8 cellular contexts compared by ENCODE assay signal in the genomic region with DNA sequence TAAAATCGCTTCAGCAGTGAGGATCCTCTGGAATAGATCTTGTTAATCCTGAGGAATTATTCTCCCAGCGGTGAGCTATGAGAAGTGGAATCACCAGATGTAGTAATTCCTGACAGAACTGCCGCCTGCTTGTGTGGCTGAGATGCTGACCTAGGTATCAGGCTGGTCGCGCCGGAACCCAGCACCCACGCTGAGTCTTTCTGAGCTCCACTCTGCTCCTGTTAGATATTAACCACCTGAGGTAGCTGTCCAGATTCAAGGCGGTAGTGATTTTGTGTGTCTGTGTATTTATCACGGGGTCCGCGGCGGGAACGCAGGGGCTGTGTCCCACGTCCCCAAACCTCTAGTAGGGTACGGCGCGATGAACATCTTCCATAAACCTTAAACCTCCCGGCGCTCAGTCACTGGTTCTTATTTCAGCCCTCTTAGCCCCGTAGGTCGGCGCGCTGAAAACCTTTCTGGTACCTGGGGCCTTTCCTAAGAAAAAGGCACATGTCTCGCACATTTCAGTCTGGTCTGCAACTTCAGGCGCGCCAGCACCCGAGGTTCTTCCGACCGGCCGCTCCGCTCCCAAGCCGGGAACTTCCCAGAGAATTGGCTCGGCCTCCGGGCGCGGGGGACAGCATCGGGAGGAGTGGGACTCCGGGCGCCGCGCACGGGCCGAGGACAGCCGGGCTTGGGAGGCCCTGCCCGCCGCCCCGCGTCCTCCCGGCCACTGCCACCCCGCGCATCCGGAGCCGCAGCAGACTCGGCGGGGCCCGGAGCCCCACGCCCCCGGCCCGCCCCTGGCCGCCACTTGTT. TPM values are rescaled to one million over a fixed set of nuclear protein-coding genes. Genes with fewer than 3 reads are reported as not detected.
DNase-seq lines count a peak whose midpoint lies in the region; ATAC-seq and TF ChIP-seq lines count a peak whose summit lies in the region.

No MANE protein-coding gene starts in this region.

- peaks cover 21% of the 10 kb centered on the region for H3K36me3 Mint-ChIP-seq in brain

- H3K4me1 Mint-ChIP-seq in brain, result peaks cover 64% of the 10 kb centered on the region
- peaks cover 52% of the 10 kb centered on the region for H3K4me1 Mint-ChIP-seq in stimulated activated naive CD8-positive, alpha-beta T cell treated with anti-CD3 and anti-CD28 coated beads, Interleukin-15, amount 100 ng/mL, for 72 hours

- peaks cover 11% of the 10 kb centered on the region for H3K4me1 ChIP-seq in NT2/D1 (ENCODE audit: insufficient read depth, insufficient read length)

- H3K4me3 ChIP-seq in NT2/D1 (ENCODE audit: insufficient read length, low read depth), result peak overlapping the region; percentile 56

- TF ChIP-seq CTCF in brain (conservative IDR thresholded peaks at IDR 0.05), result no peak

- peaks cover 6% of the 10 kb centered on the region for H3K27me3 Mint-ChIP-seq in brain
- H3K27me3 Mint-ChIP-seq in stimulated activated naive CD8-positive, alpha-beta T cell treated with anti-CD3 and anti-CD28 coated beads, Interleukin-15, amount 100 ng/mL, for 72 hours, result no peaks in the 10 kb centered on the region

- peak overlapping the region; percentile 76 to 95 (median 86) for H3K27ac Mint-ChIP-seq in brain
- peak overlapping the region in 1 of 2 donors; percentile 21 for H3K27ac Mint-ChIP-seq in stimulated activated naive CD8-positive, alpha-beta T cell treated with anti-CD3 and anti-CD28 coated beads, Interleukin-15, amount 100 ng/mL, for 72 hours

- ATAC-seq in HG02642 (IDR thresholded peaks at IDR 0.05; ENCODE audit: poor library complexity, unreplicated experiment), result peak; percentile 10
- ATAC-seq in stimulated activated naive CD8-positive, alpha-beta T cell treated with anti-CD3 and anti-CD28 coated beads, Interleukin-15, amount 100 ng/mL, for 72 hours, result peak; percentile 5

- H3K9me3 ChIP-seq in NT2/D1 (ENCODE audit: insufficient read depth, low read length), result no peaks in the 10 kb centered on the region

- H3K9ac ChIP-seq in NT2/D1 (ENCODE audit: insufficient read length, low read depth), result peak overlapping the region; percentile 70

- H3K36me3 ChIP-seq in NT2/D1 (ENCODE audit: insufficient read depth, insufficient read length, low read length), result peaks cover 26% of the 10 kb centered on the region

- H3K27me3 ChIP-seq in NT2/D1 (ENCODE audit: insufficient read depth, insufficient read length), result peaks cover 21% of the 10 kb centered on the region

- DNase-seq in activated T-cell treated with anti-CD3 and anti-CD28 coated beads for 1 hour (ENCODE audit: low read depth) (peak; percentile 28), NT2/D1 (ENCODE audit: low read depth, low spot score) (no peak), left kidney (ENCODE audit: low read depth, low spot score) (peak; percentile 63), mucosa of gallbladder (ENCODE audit: low spot score) (no peak)
- no peak for DNase-seq in activated T-cell treated with anti-CD3 and anti-CD28 coated beads, Interleukin-2, amount 50 U/mL, for 48 hours
- peak in 1 of 2 donors; percentile 24 for DNase-seq in stimulated activated naive CD8-positive, alpha-beta T cell treated with anti-CD3 and anti-CD28 coated beads, Interleukin-15, amount 100 ng/mL, for 72 hours

- H3K4me3 Mint-ChIP-seq in brain, result peak overlapping the region; percentile 88 to 95 (median 91)
- H3K4me3 Mint-ChIP-seq in stimulated activated naive CD8-positive, alpha-beta T cell treated with anti-CD3 and anti-CD28 coated beads, Interleukin-15, amount 100 ng/mL, for 72 hours, result peak overlapping the region; percentile 84 to 89

- no peaks in the 10 kb centered on the region for H3K9me3 Mint-ChIP-seq in brain
- H3K9me3 Mint-ChIP-seq in stimulated activated naive CD8-positive, alpha-beta T cell treated with anti-CD3 and anti-CD28 coated beads, Interleukin-15, amount 100 ng/mL, for 72 hours, result no peaks in the 10 kb centered on the region

RNA-seq across cellular contexts. Expression of a gene that starts 0.5 kb away (rescaled TPM):
- polyA plus RNA-seq in brain (ENCODE audit: insufficient read depth, low read depth, low replicate concordance), result 21.5 TPM
- 65.2 TPM for total RNA-seq in mucosa of gallbladder

RNA-seq across cellular contexts. Expression of a gene that starts 28.3 kb away (rescaled TPM):
- polyA plus RNA-seq in brain (ENCODE audit: insufficient read depth, low read depth, low replicate concordance), result 0.73 TPM
- 6.9 TPM for total RNA-seq in mucosa of gallbladder

RNA-seq across cellular contexts. Expression of a gene that starts 42.3 kb away (rescaled TPM):
- 20.7 TPM for polyA plus RNA-seq in brain (ENCODE audit: insufficient read depth, low read depth, low replicate concordance)
- total RNA-seq in mucosa of gallbladder, result 19.1 TPM

RNA-seq across cellular contexts. Expression of a gene that starts 54.4 kb away (rescaled TPM):
- 32.9 TPM for polyA plus RNA-seq in brain (ENCODE audit: insufficient read depth, low read depth, low replicate concordance)
- 42.3 TPM for total RNA-seq in mucosa of gallbladder

RNA-seq across cellular contexts. Expression of a gene that starts 54.8 kb away (rescaled TPM):
- polyA plus RNA-seq in brain (ENCODE audit: insufficient read depth, low read depth, low replicate concordance), result 6.3 TPM
- total RNA-seq in mucosa of gallbladder, result 14.1 TPM

Comparison
In these comparisons a context has a peak if more than half of its experiments do, and no peak if none do; other contexts are left out.
1. DNase-seq: peak in activated T-cell treated with anti-CD3 and anti-CD28 coated beads for 1 hour (single experiment) and left kidney (single experiment); none in activated T-cell treated with anti-CD3 and anti-CD28 coated beads, Interleukin-2, amount 50 U/mL, for 48 hours (0 of 2), NT2/D1 (single experiment) and mucosa of gallbladder (single experiment).